12 cellular contexts compared by ENCODE assay signal in genomic region chr4:119279541-119279940, GRCh38. TPM values are rescaled to one million over a fixed set of nuclear protein-coding genes. Genes with fewer than 3 reads are reported as not detected.
"Had no signal": no experiment of that assay in that cellular context is flagged by ENCODE, and none has a peak within 500 bp of the region (broad histone marks: within the 10 kb centered on the region; RNA-seq: fewer than 3 reads in every experiment).

No MANE protein-coding gene starts in this region.

RNA-seq across cellular contexts. Expression of gene FABP2, which starts 42.4 kb away (rescaled TPM):
- total RNA-seq: dermis blood vessel endothelial cell; left lung; lower lobe of right lung; natural killer cell treated with Interleukin-12 subunit alpha and Interleukin-12 subunit beta and Interleukin-15 and Interleukin-18, amount 100 ng/mL, for 72 hours; omental fat pad; pulmonary artery endothelial cell; sciatic nerve; skeletal muscle tissue; subcutaneous adipose tissue; testis; tibial nerve; urinary bladder had no signal
